In genomic region chr12:2582631-2583616, GRCh38 we compare ENCODE assay signal across 9 cellular contexts.
A peak's percentile ranks its signal among the peaks of the same experiment; 100 is the strongest.
DNase-seq lines count a peak whose midpoint lies in the region; ATAC-seq and TF ChIP-seq lines count a peak whose summit lies in the region.
"Had no signal": no experiment of that assay in that cellular context is flagged by ENCODE, and none has a peak within 500 bp of the region (broad histone marks: within the 10 kb centered on the region; RNA-seq: fewer than 3 reads in every experiment).

No MANE protein-coding gene starts in this region.

- H4K91ac ChIP-seq in H9 (ENCODE audit: insufficient read length, low read depth, low read length), result no peak overlapping the region

- TF ChIP-seq CTCF in BJ (IDR thresholded peaks at IDR 0.05; ENCODE audit: insufficient read depth, low read depth, low read length) (peak; percentile 53), H9 (conservative IDR thresholded peaks at IDR 0.05) (peak; percentile 98), OCI-LY3 (IDR thresholded peaks at IDR 0.05; ENCODE audit: low read depth, low read length) (peak; percentile 82), gastroesophageal sphincter (IDR thresholded peaks at IDR 0.05) (peak in 3 of 4 experiments; percentile 90 to 96 (median 93)), omental fat pad (IDR thresholded peaks at IDR 0.05) (peak in 2 of 3 donors; percentile 15 to 79)

- ATAC-seq in gastroesophageal sphincter (peak; percentile 82), omental fat pad (ENCODE audit: low FRiP score) (peak; percentile 69), aorta (ENCODE audit: low FRiP score) (peak; percentile 90), HG02571 (IDR thresholded peaks at IDR 0.05; ENCODE audit: unreplicated experiment) (no peak)

- H3K79me1 ChIP-seq in H9 (ENCODE audit: insufficient read depth, low read depth, low read length, poor library complexity, severe bottlenecking), result no peaks in the 10 kb centered on the region

- peaks cover 6% of the 10 kb centered on the region for H3K23me2 ChIP-seq in H9 (ENCODE audit: insufficient read length, low read depth, low read length, poor library complexity, severe bottlenecking)

- CTCF ChIA-PET in BJ (lab: Yijun Ruan, JAX), result interaction anchor here (0.6 to 3.5 kb wide), 35 partner anchors 9 to 626 kb away, joined by 3 to 25 read pairs (median 5); no protein-coding TSS in a partner anchor

- H3K9me3 ChIP-seq in H9 (ENCODE audit: control insufficient read depth, low read depth, low read length), result no peaks in the 10 kb centered on the region
- H3K9me3 ChIP-seq in OCI-LY3 (ENCODE audit: insufficient read depth, low read length), result no peaks in the 10 kb centered on the region
- no peaks in the 10 kb centered on the region for H3K9me3 ChIP-seq in gastroesophageal sphincter
- no peaks in the 10 kb centered on the region for H3K9me3 ChIP-seq in aorta (ENCODE audit: control insufficient read depth, low read length)

- H2BK12ac ChIP-seq in H9 (ENCODE audit: insufficient read length, low read depth, low read length), result no peak overlapping the region

- H3K27me3 Mint-ChIP-seq in H9 (ENCODE audit: low read depth), result peaks cover 71% of the 10 kb centered on the region

- H3K18ac ChIP-seq in H9 (ENCODE audit: insufficient read length, low read depth, low read length), result no peak overlapping the region

- H3K56ac ChIP-seq in H9 (ENCODE audit: insufficient read length, low read depth, low read length), result no peak overlapping the region

- H3K14ac ChIP-seq in H9 (ENCODE audit: insufficient read depth, low read length), result no peak overlapping the region; the same call in 1 of the 2 replicates

- H3K27ac ChIP-seq in H9 (ENCODE audit: insufficient read length, low read depth, low read length), result no peak overlapping the region
- H3K27ac ChIP-seq in OCI-LY3 (ENCODE audit: low read length), result no peak overlapping the region
- peak overlapping the region in 3 of 4 donors; percentile 42 to 59 (median 45) for H3K27ac ChIP-seq in gastroesophageal sphincter
- H3K27ac ChIP-seq in aorta (ENCODE audit: low read depth in 1 of 2, low read length in 2 of 2), result no peak overlapping the region
- H3K27ac ChIP-seq: skin epidermis had no signal

- H2BK120ac ChIP-seq in H9 (ENCODE audit: low read depth, low read length, poor library complexity, severe bottlenecking), result no peak overlapping the region

- peaks cover 14 to 20% of the 10 kb centered on the region in 2 experiments for H3K4me1 Mint-ChIP-seq in H9

- H3K4me1 ChIP-seq in H9 (ENCODE audit: insufficient read depth, low read length), result peaks cover 8% of the 10 kb centered on the region; the same call in 1 of the 2 replicates
- peaks cover 6% of the 10 kb centered on the region; the same call in 1 of the 2 replicates for H3K4me1 ChIP-seq in OCI-LY3 (ENCODE audit: low read length)
- H3K4me1 ChIP-seq in gastroesophageal sphincter, result peaks cover 0 to 25% (median 6%) of the 10 kb centered on the region in 3 donors
- H3K4me1 ChIP-seq in aorta (ENCODE audit: control insufficient read depth in 1 of 2, insufficient read depth in 2 of 2, low read length in 2 of 2), result no peaks in the 10 kb centered on the region

- POLR2A ChIA-PET in BJ (lab: Charles Lee), result interaction anchor here (0.7 kb wide), 1 partner anchor 21 kb away, joined by 17 read pairs; no protein-coding TSS in a partner anchor

- H3K4me2 ChIP-seq in H9 (ENCODE audit: insufficient read depth, insufficient read length, low read length) (no peak overlapping the region), OCI-LY3 (ENCODE audit: low read length) (peak overlapping the region; percentile 64)

- H2AK5ac ChIP-seq in H9 (ENCODE audit: insufficient read length, low read length), result no peak overlapping the region

- no peaks in the 10 kb centered on the region for H3K9me3 Mint-ChIP-seq in H9

- DNase-seq in BJ (ENCODE audit: low read depth) (no peak), H9 (peak; percentile 82), omental fat pad (ENCODE audit: low spot score) (peak; percentile 43), aorta (peak; percentile 76 to 93)
- peak; percentile 74 for DNase-seq in activated effector memory CD4-positive, alpha-beta T cell treated with anti-CD3 and anti-CD28 coated beads, Interleukin-2, amount 50 U/mL, for 16 hours

- no peak overlapping the region for H2BK20ac ChIP-seq in H9 (ENCODE audit: low read depth, low read length, poor library complexity, severe bottlenecking)

- H3K36me3 ChIP-seq in BJ (ENCODE audit: control insufficient read depth, insufficient read depth, low read length), result peaks cover 20% of the 10 kb centered on the region
- H3K36me3 ChIP-seq in OCI-LY3 (replicated peaks; ENCODE audit: low read depth, low read length), result no peaks in the 10 kb centered on the region
- H3K36me3 ChIP-seq in gastroesophageal sphincter, result peaks cover 0 to 42% of the 10 kb centered on the region in 2 donors
- peaks cover 0 to 2% of the 10 kb centered on the region in 2 donors for H3K36me3 ChIP-seq in aorta (ENCODE audit: control insufficient read depth in 1 of 2, insufficient read depth in 2 of 2, low read length in 1 of 2)

- H3K36me3 Mint-ChIP-seq in H9 (ENCODE audit: insufficient read depth in 1 of 3, low read depth in 3 of 3), result no peaks in the 10 kb centered on the region; a peak in 1 of 7 replicates

- WGBS in H9 (ENCODE audit: extremely low coverage, insufficient read length, low lambda C conversion rate), result no CpG with 5 or more reads among the region's 48 CpGs
- 30 to 50% methylated on average over 7 to 9 of the region's 48 CpGs for whole genome bisulfite sequencing in gastroesophageal sphincter (ENCODE audit: low coverage in 1 of 2), 2 donors
- 20 to 22% methylated on average over 47 to 48 of the region's 48 CpGs for WGBS in aorta, 2 donors

- intact Hi-C loops in aorta (cut with DNase I), result loop anchor here (5.0 to 10.0 kb wide), 5 partner anchors 201 to 788 kb away; partner anchors contain the start of gene CACNA1C (in 2 of the 2)

- no peak for TF ChIP-seq EP300 in gastroesophageal sphincter (IDR thresholded peaks at IDR 0.05)

- H3T11ph ChIP-seq in H9 (ENCODE audit: low read length), result no peak overlapping the region

- no peak overlapping the region for H3K23ac ChIP-seq in H9 (ENCODE audit: insufficient read length, low read depth, low read length)

- no peak overlapping the region for H2BK5ac ChIP-seq in H9 (ENCODE audit: insufficient read length, low read length)

- peak overlapping the region in 1 of 3 experiments; percentile 44; a peak in 1 of 7 replicates for H3K27ac Mint-ChIP-seq in H9

- H3K4ac ChIP-seq in H9 (ENCODE audit: low read depth, low read length), result no peak overlapping the region

- H3K27me3 ChIP-seq in BJ (ENCODE audit: control insufficient read depth, insufficient read depth, low read length) (no peaks in the 10 kb centered on the region), H9 (ENCODE audit: insufficient read depth, low read length) (peaks cover 7% of the 10 kb centered on the region; the same call in 1 of the 2 replicates), OCI-LY3 (ENCODE audit: low read depth, low read length) (peaks cover 43% of the 10 kb centered on the region), gastroesophageal sphincter (no peaks in the 10 kb centered on the region), aorta (ENCODE audit: control insufficient read depth in 1 of 2, insufficient read depth in 2 of 2, low read length in 1 of 2) (no peaks in the 10 kb centered on the region)

- H2AFZ ChIP-seq in H9 (ENCODE audit: low read length) (no peak overlapping the region), OCI-LY3 (ENCODE audit: low read depth, low read length) (peak overlapping the region; percentile 78)

- H4K5ac ChIP-seq in H9 (ENCODE audit: insufficient read length, low read depth, low read length), result no peak overlapping the region

- H4K20me1 ChIP-seq in H9 (ENCODE audit: control insufficient read depth, insufficient read depth, insufficient read length) (no peaks in the 10 kb centered on the region), OCI-LY3 (ENCODE audit: insufficient read depth, low read length) (no peaks in the 10 kb centered on the region)

- H3K9ac ChIP-seq in H9 (ENCODE audit: extremely low read depth, insufficient read length, low read length) (no peak overlapping the region), OCI-LY3 (ENCODE audit: low read length) (peak overlapping the region; percentile 19; the same call in 1 of the 2 replicates)

- H3K79me2 ChIP-seq in H9 (ENCODE audit: insufficient read depth, low read length) (no peaks in the 10 kb centered on the region), OCI-LY3 (ENCODE audit: low read length) (no peaks in the 10 kb centered on the region)

- no peak for TF ChIP-seq POLR2A in gastroesophageal sphincter (IDR thresholded peaks at IDR 0.05)

- no peak overlapping the region for H4K8ac ChIP-seq in H9 (replicated peaks; ENCODE audit: insufficient read length, low read depth, low read length)

- no peak overlapping the region for H2BK15ac ChIP-seq in H9 (ENCODE audit: low read depth, low read length)

- H3K4me3 ChIP-seq in BJ (ENCODE audit: low read depth, low read length) (no peak overlapping the region), OCI-LY3 (ENCODE audit: low read length) (peak overlapping the region; percentile 51), gastroesophageal sphincter (peak overlapping the region in 1 of 2 donors; percentile 17), aorta (ENCODE audit: low read length in 2 of 2) (no peak overlapping the region)
- H3K4me3 ChIP-seq: skin epidermis had no signal

- H3K4me3 Mint-ChIP-seq in H9, result peak overlapping the region; percentile 16 to 59; a peak in 2 of 5 replicates

Comparison
In these comparisons a context has a peak if more than half of its experiments do, and no peak if none do; other contexts are left out.
1. CTCF ChIP-seq: peak in every context shown above with its lines; median percentile 98 in H9; 93 in gastroesophageal sphincter; 82 in OCI-LY3; 53 in BJ; 47 in omental fat pad.
2. H3K27ac ChIP-seq: peak in gastroesophageal sphincter (3 of 4); none in H9 (single experiment), OCI-LY3 (single experiment) and aorta (0 of 2).